8 cellular contexts compared by ENCODE assay signal in genomic region chr19:16542045-16542893, GRCh38.
DNase-seq lines count a peak whose midpoint lies in the region; ATAC-seq and TF ChIP-seq lines count a peak whose summit lies in the region.

Gene CHERP (minus strand): TSS chr19:16542437. CDS start chr19:16542378, 59 bp downstream.

- H3K4me1 Mint-ChIP-seq in central memory CD8-positive, alpha-beta T cell, result peaks cover 53% of the 10 kb centered on the region

- peaks cover 18% of the 10 kb centered on the region for H3K36me3 Mint-ChIP-seq in central memory CD8-positive, alpha-beta T cell (ENCODE audit: insufficient read depth)

- DNase-seq in AG10803 (ENCODE audit: low read depth) (peak; percentile 92), NCI-H446 treated with DMSO at 0.1 percent for 48 hours (lab: John Stamatoyannopoulos, UW) (peak; percentile 93), islet precursor cell (peak; percentile 95)
- peak; percentile 86 to 90 for DNase-seq in central memory CD8-positive, alpha-beta T cell (ENCODE audit: low spot score in 2 of 2)
- peak; percentile 93 for DNase-seq in stimulated activated CD4-positive, alpha-beta T cell treated with anti-CD3 and anti-CD28 coated beads, Interleukin-12 subunit alpha, Interleukin-12 subunit beta, amount 100 ng/mL, for 4 hours

- peak within 1 kb of the TSS; percentile 91 for H3K4me3 ChIP-seq in AG10803 (ENCODE audit: low read length)

- peak within 1 kb of the TSS; percentile 94 for H3K4me3 Mint-ChIP-seq in central memory CD8-positive, alpha-beta T cell

- no peaks in the 10 kb centered on the region for H3K9me3 Mint-ChIP-seq in central memory CD8-positive, alpha-beta T cell

- ATAC-seq in GM19043 (IDR thresholded peaks at IDR 0.05; ENCODE audit: low read depth, unreplicated experiment) (peak; percentile 87), HG03354 (IDR thresholded peaks at IDR 0.05; ENCODE audit: poor library complexity, severe bottlenecking, unreplicated experiment) (peak; percentile 81)
- peak; percentile 83 to 84 for ATAC-seq in activated CD4-positive, CD25-positive, alpha-beta regulatory T cell treated with anti-CD3 and anti-CD28 coated beads, Interleukin-2, amount 50 U/mL, for 24 hours
- peak; percentile 82 for ATAC-seq in central memory CD8-positive, alpha-beta T cell (replicated peaks; ENCODE audit: extremely low read depth, poor library complexity, severe bottlenecking)

- no peak for TF ChIP-seq CTCF in AG10803 (conservative IDR thresholded peaks at IDR 0.05; ENCODE audit: low read length)

- no peaks in the 10 kb centered on the region for H3K27me3 Mint-ChIP-seq in central memory CD8-positive, alpha-beta T cell

- peak within 1 kb of the TSS; percentile 89 for H3K27ac Mint-ChIP-seq in central memory CD8-positive, alpha-beta T cell (ENCODE audit: low read depth)

Comparison
In these comparisons a context has a peak if more than half of its experiments do, and no peak if none do; other contexts are left out.
1. Peak in every context shown above with its lines: DNase-seq, ATAC-seq and H3K4me3 ChIP-seq.